In the genomic region with DNA sequence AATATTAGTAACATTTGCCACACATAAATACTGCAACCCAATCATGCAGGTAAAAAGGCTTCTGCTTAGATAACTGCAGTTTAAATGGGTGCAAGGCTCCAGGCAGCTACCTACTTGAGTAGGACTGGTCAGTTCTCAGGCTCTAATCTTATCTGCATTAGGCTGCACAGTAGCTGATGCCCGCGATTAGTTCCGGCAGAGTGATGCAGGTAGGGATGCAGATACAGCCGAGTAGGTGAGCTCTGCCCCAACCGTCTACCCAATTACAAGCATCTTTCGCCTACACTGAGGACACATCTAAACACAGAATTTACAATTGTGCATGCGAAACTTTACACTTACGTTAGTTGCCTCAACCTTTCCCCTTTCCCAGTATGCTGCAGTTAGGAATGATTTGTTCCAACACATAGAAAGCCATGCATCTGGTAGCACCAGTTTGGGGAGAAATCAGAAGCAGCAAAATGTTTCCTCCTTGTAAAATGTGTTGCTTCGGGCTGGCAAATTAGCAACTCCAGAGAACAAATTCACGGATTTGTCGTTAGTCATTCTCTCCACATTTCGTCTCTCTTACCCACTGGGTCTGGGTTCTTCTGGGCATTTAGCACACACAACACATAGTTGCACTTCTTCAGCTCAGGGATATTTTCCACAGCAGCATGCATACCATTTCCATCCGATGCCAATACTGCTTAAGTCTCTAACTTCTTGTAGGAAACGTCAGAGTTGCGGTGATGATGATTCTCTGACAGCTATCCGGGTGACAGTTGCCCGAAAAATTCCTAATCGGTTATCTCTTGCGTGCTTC, we compare ENCODE assay signal across 8 cellular contexts. TPM values are rescaled to one million over a fixed set of nuclear protein-coding genes. Genes with fewer than 3 reads are reported as not detected.
A peak's percentile ranks its signal among the peaks of the same experiment; 100 is the strongest.
DNase-seq lines count a peak whose midpoint lies in the region; ATAC-seq, FAIRE-seq and TF ChIP-seq lines count a peak whose summit lies in the region.

No MANE protein-coding gene starts in this region.

- H3K36me3 ChIP-seq in ES-I3 (ENCODE audit: insufficient read depth, low read length): no peaks in the 10 kb centered on the region
- no peaks in the 10 kb centered on the region for H3K36me3 ChIP-seq in SK-N-MC (ENCODE audit: insufficient read depth, low read length)
- H3K36me3 ChIP-seq in skeletal muscle satellite cell (ENCODE audit: insufficient read depth, low read length): peaks cover 24% of the 10 kb centered on the region

- peak overlapping the region; percentile 95 for H3K4me3 ChIP-seq in SK-N-MC
- peak overlapping the region; percentile 87 for H3K4me3 ChIP-seq in skeletal muscle satellite cell (ENCODE audit: low read length)

- peak; percentile 6 for ATAC-seq in Right ventricle myocardium superior (ENCODE audit: poor library complexity)
- ATAC-seq in HG03196 (IDR thresholded peaks at IDR 0.05; ENCODE audit: unreplicated experiment): no peak
- ATAC-seq in HG03469 (IDR thresholded peaks at IDR 0.05; ENCODE audit: unreplicated experiment): no peak

- H3K4me2 ChIP-seq in skeletal muscle satellite cell (ENCODE audit: low read length): peak overlapping the region; percentile 90

- no peaks in the 10 kb centered on the region for H3K27me3 ChIP-seq in skeletal muscle satellite cell (ENCODE audit: control insufficient read depth, insufficient read depth, low read length)

- no peak for TF ChIP-seq POLR2A in H54 (IDR thresholded peaks at IDR 0.05; ENCODE audit: low read depth, low read length)

- H3K9me3 ChIP-seq in ES-I3 (ENCODE audit: control insufficient read depth, insufficient read depth, low read length) (no peaks in the 10 kb centered on the region), SK-N-MC (ENCODE audit: low read depth, low read length) (no peaks in the 10 kb centered on the region), skeletal muscle satellite cell (replicated peaks; ENCODE audit: low read length) (no peaks in the 10 kb centered on the region)

- peaks cover 6% of the 10 kb centered on the region; the same call in 1 of the 2 replicates for H3K4me1 ChIP-seq in ES-I3 (ENCODE audit: insufficient read depth, low read length)
- H3K4me1 ChIP-seq in skeletal muscle satellite cell (ENCODE audit: control insufficient read depth, insufficient read depth, low read length): peaks cover 21% of the 10 kb centered on the region

- DNase-seq in H54 (ENCODE audit: insufficient read length, low spot score) (peak; percentile 10), SK-N-MC (ENCODE audit: low read depth, low spot score) (no peak), Right ventricle myocardium superior (no peak)
- no peak for DNase-seq in stimulated activated CD8-positive, alpha-beta memory T cell treated with anti-CD3 and anti-CD28 coated beads, Interleukin-4, amount 100 ng/mL, for 48 hours

- peak overlapping the region; percentile 65; the same call in 1 of the 2 replicates for H3K9ac ChIP-seq in ES-I3 (ENCODE audit: low read depth, low read length)
- peak overlapping the region; percentile 16 for H3K9ac ChIP-seq in SK-N-MC (ENCODE audit: insufficient read length)
- peak overlapping the region; percentile 87 for H3K9ac ChIP-seq in skeletal muscle satellite cell (ENCODE audit: low read depth, low read length)

- FAIRE-seq in H54 (lab: Jason Lieb, UNC): no peak

- no peak overlapping the region for H3K27ac ChIP-seq in SK-N-MC

- intact Hi-C loops in Right ventricle myocardium superior (cut with DNase I): loop anchor here (5.0 to 10.0 kb wide), 2 partner anchors 152 to 1295 kb away; no protein-coding TSS in a partner anchor

RNA-seq across cellular contexts. Expression of a gene that starts 0.5 kb away (rescaled TPM):
- total RNA-seq in Right ventricle myocardium superior: 10.0 TPM
- 14.2 and 19.4 TPM in 2 replicates for total RNA-seq in skeletal muscle satellite cell (2012; rRNA removed)

Comparison
In these comparisons a context has a peak if more than half of its experiments do, and no peak if none do; other contexts are left out.
1. H3K9ac ChIP-seq: peak in every context shown above with its lines; median percentile 87 in skeletal muscle satellite cell; 65 in ES-I3; 16 in SK-N-MC.